8 cellular contexts compared by ENCODE assay signal in the genomic region with DNA sequence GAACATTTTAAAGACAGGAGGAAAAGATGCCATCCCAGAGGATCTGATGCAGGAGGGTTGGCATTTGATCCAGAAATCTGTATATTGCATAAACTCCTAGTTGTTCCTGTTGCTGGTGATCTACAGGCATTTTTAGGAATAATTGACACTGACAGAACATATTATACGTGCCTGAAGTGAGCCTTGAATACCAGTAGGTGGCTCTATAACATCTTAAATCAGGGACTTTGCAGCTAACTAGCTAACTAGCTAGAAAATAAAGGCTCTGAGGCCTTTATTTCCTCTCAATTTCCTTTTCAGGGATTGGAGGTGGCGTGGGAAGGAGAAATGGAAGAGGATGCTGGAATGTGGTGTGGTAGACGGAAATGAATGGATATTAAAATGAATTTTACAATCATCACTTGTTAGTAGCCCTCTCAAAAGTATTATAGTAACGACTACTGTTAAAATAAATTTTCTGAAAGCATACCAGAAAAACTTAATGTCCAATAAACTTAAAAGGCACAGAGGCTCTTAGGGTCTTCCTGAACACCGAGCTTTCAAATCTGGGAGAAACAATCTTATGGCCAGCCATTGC. TPM values are rescaled to one million over a fixed set of nuclear protein-coding genes. Genes with fewer than 3 reads are reported as not detected.
DNase-seq lines count a peak whose midpoint lies in the region; ATAC-seq and TF ChIP-seq lines count a peak whose summit lies in the region.

No MANE protein-coding gene starts in this region.

- peak; percentile 33 for ATAC-seq in GM21737 (IDR thresholded peaks at IDR 0.05; ENCODE audit: unreplicated experiment)

- DNase-seq in DMS79 treated with DMSO at 0.1 percent for 48 hours (lab: John Stamatoyannopoulos, UW) (peak; percentile 33), LoVo (ENCODE audit: low spot score) (peak; percentile 68), RPMI7951 (ENCODE audit: low read depth) (peak; percentile 79), coronary artery (ENCODE audit: low spot score) (no peak), lung microvascular endothelial cell (ENCODE audit: low read depth in 2 of 2) (peak; percentile 72 to 75), GM19238 (ENCODE audit: insufficient read length, low spot score) (no peak)
- no peak for DNase-seq in stimulated activated CD4-positive, alpha-beta T cell treated with anti-CD3 and anti-CD28 coated beads, Interleukin-2, amount 100 ng/mL, for 24 hours

- no peak overlapping the region for H3K4me3 ChIP-seq in coronary artery

- no peak overlapping the region for H3K27ac ChIP-seq in coronary artery

- peak; percentile 62 for TF ChIP-seq CTCF in coronary artery (IDR thresholded peaks at IDR 0.05)

RNA-seq across cellular contexts. Expression of gene PLCXD2, which starts 5.5 kb away (rescaled TPM):
- 1.5 and 1.6 TPM in 2 replicates for total RNA-seq in RPMI7951 (2014; rRNA removed; shearing (Covaris generic))
- 0.60 and 1.7 TPM in 2 replicates for total RNA-seq in lung microvascular endothelial cell

Comparison
In these comparisons a context has a peak if more than half of its experiments do, and no peak if none do; other contexts are left out.
1. DNase-seq: peak in DMS79 treated with DMSO at 0.1 percent for 48 hours (single experiment), LoVo (single experiment), RPMI7951 (single experiment) and lung microvascular endothelial cell (2 of 2); none in coronary artery (single experiment), stimulated activated CD4-positive, alpha-beta T cell treated with anti-CD3 and anti-CD28 coated beads, Interleukin-2, amount 100 ng/mL, for 24 hours (0 of 2) and GM19238 (single experiment).